Comparison of ENCODE assay signal across 21 cellular contexts in genomic region chr1:174932587-174932986, GRCh38.
A peak's percentile ranks its signal among the peaks of the same experiment; 100 is the strongest.
DNase-seq lines count a peak whose midpoint lies in the region; ATAC-seq and TF ChIP-seq lines count a peak whose summit lies in the region.
"Had no signal": no experiment of that assay in that cellular context is flagged by ENCODE, and none has a peak within 500 bp of the region (broad histone marks: within the 10 kb centered on the region; RNA-seq: fewer than 3 reads in every experiment).

No MANE protein-coding gene starts in this region.

- H3K27ac ChIP-seq in AG04450 (ENCODE audit: low read depth, low read length) = no peak overlapping the region
- H3K27ac ChIP-seq: PC-9 had no signal

- H3K27ac Mint-ChIP-seq in T-helper 17 cell = peak overlapping the region; percentile 49
- H3K27ac Mint-ChIP-seq in glutamatergic neuron (ENCODE audit: unreplicated experiment) = no peak overlapping the region
- H3K27ac Mint-ChIP-seq: B cell had no signal

- CTCF ChIA-PET in AG04450 (lab: Charles Lee) = interaction anchor here (2.2 kb wide), 1 partner anchor 50 kb away, joined by 6 read pairs; no protein-coding TSS in a partner anchor

- peaks cover 5% of the 10 kb centered on the region for H3K4me1 Mint-ChIP-seq in T-helper 17 cell
- H3K4me1 Mint-ChIP-seq in glutamatergic neuron (ENCODE audit: low read depth, unreplicated experiment) = no peaks in the 10 kb centered on the region
- H3K4me1 Mint-ChIP-seq: B cell had no signal

- no peaks in the 10 kb centered on the region for H3K9me3 ChIP-seq in AG04450 (ENCODE audit: control insufficient read depth, insufficient read depth, low read length)
- H3K9me3 ChIP-seq in T-helper 17 cell (ENCODE audit: control insufficient read depth, low read length, poor library complexity, severe bottlenecking) = no peaks in the 10 kb centered on the region

- TF ChIP-seq CTCF in AG04450 (IDR thresholded peaks at IDR 0.05; ENCODE audit: low read depth, low read length) = 0 out of 2 replicates have a peak, but pooled peaks have one; percentile 15
- peak; percentile 32 for TF ChIP-seq CTCF in choroid plexus epithelial cell (conservative IDR thresholded peaks at IDR 0.05; ENCODE audit: low read depth, low read length)
- peak; percentile 20 for TF ChIP-seq CTCF in glutamatergic neuron (IDR thresholded peaks at IDR 0.05; ENCODE audit: partially characterized antibody, unreplicated experiment)
- no peak for TF ChIP-seq CTCF in GM13976 (IDR thresholded peaks at IDR 0.05; ENCODE audit: borderline replicate concordance, control extremely low read depth, extremely low read depth, insufficient read depth, missing control alignments)

- H3K4me3 Mint-ChIP-seq in T-helper 17 cell (no peak overlapping the region), glutamatergic neuron (ENCODE audit: unreplicated experiment) (no peak overlapping the region)
- H3K4me3 Mint-ChIP-seq: B cell had no signal

- no peak for DNase-seq in AG04450 (ENCODE audit: low read depth, low spot score)
- DNase-seq in T-helper 17 cell = no peak
- no peak for DNase-seq in choroid plexus epithelial cell (ENCODE audit: low read depth)
- DNase-seq in glutamatergic neuron = no peak
- no peak for DNase-seq in medulla oblongata (ENCODE audit: extremely low spot score)
- DNase-seq in GM13976 (ENCODE audit: low spot score) = no peak
- DNase-seq: 8988T, COR-L47, DMS 273 treated with DMSO at 0.1 percent for 48 hours, GOT3, KBM-7, MV-4-11, NCI-H1417, NCI-H187, NCI-H2107, NCI-H226, NCI-H524, PC-9 had no signal

- H3K27me3 Mint-ChIP-seq in T-helper 17 cell (no peaks in the 10 kb centered on the region), glutamatergic neuron (ENCODE audit: unreplicated experiment) (no peaks in the 10 kb centered on the region)
- H3K27me3 Mint-ChIP-seq: B cell had no signal

- in situ Hi-C loops in GM13976 (cut with MboI; ENCODE audit: low sequenced_read_pairs, unreplicated experiment) = no loop called here

- POLR2A ChIA-PET in AG04450 (lab: Yijun Ruan, JAX) = no interaction called here

- H3K4me3 ChIP-seq in AG04450 (ENCODE audit: low read depth, low read length) = no peak overlapping the region
- H3K4me3 ChIP-seq in choroid plexus epithelial cell (ENCODE audit: low read depth, low read length) = no peak overlapping the region
- H3K4me3 ChIP-seq: PC-9 had no signal

- H3K36me3 Mint-ChIP-seq in T-helper 17 cell (ENCODE audit: low read depth) (peaks cover 2% of the 10 kb centered on the region), glutamatergic neuron (ENCODE audit: unreplicated experiment) (no peaks in the 10 kb centered on the region)

- ATAC-seq in T-helper 17 cell = no peak
- ATAC-seq in GM21619 (IDR thresholded peaks at IDR 0.05; ENCODE audit: unreplicated experiment) = no peak
- ATAC-seq in HG02610 (IDR thresholded peaks at IDR 0.05; ENCODE audit: unreplicated experiment) = no peak

- H3K27me3 ChIP-seq in AG04450 (ENCODE audit: control insufficient read depth, insufficient read depth, low read length) = no peaks in the 10 kb centered on the region

- no peaks in the 10 kb centered on the region for H3K9me3 Mint-ChIP-seq in glutamatergic neuron (ENCODE audit: unreplicated experiment)
